ENCODE assay signal across 11 cellular contexts in the genomic region with DNA sequence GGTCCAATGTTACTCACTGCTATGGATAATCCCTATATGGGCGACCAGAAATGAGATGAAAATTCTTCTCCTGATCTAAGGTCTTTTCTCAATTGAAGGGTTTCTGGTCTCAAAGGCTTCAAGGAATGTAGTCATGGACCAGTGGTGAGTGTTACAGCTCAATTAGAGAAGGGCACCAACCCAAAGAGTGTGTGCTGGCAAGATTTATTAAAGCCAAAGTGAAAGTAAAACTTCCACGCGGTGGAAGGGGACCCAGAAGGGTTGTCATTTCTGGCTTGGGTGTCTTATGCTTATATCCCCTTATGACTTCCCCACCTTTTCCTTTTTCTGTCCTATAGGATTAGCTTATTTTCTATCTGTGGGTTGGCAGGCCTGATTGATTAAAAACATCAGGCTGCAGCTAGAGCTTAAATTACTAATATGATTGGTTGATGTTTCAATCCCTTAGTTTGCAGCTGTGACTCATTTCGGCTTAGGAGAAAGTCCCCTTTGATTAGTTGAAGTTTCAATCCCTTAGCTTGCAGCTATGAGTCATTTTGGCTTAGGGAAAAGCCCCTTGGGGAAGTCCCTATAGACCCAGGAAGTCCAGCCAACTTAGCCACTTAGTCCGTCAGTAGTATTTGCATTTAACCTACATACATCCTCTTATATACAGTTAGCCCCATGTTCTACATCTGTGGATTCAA.
DNase-seq lines count a peak whose midpoint lies in the region; ATAC-seq, FAIRE-seq and TF ChIP-seq lines count a peak whose summit lies in the region.
"Had no signal": no experiment of that assay in that cellular context is flagged by ENCODE, and none has a peak within 500 bp of the region (broad histone marks: within the 10 kb centered on the region; RNA-seq: fewer than 3 reads in every experiment).

No MANE protein-coding gene starts in this region.

- no TSS peak for BruUV-seq in HepG2 (replicated peaks; lab: Mats Ljungman, UMichigan)

- WGBS in HepG2 (ENCODE audit: low lambda C conversion rate): 21% methylated on average over 4 of the region's 5 CpGs
- no CpG with 5 or more reads among the region's 5 CpGs for WGBS in right lobe of liver (ENCODE audit: insufficient coverage, low coverage, low lambda C conversion rate, missing lambda C conversion rate)

- DNase-seq in HepG2 (ENCODE audit: low spot score) (peak; percentile 1), right lobe of liver (no peak), upper lobe of right lung (no peak), ascending aorta (ENCODE audit: low spot score in 2 of 2) (no peak), NCI-H2029 (lab: John Stamatoyannopoulos, UW) (no peak), HTR-8/SVneo (ENCODE audit: insufficient read length, low spot score) (no peak)
- DNase-seq: glutamatergic neuron, Kasumi-1 had no signal

- no peak overlapping the region for H2AFZ ChIP-seq in HepG2 (ENCODE audit: low read length)

- intact Hi-C loops in HepG2 (cut with micrococcal nuclease; ENCODE audit: unreplicated experiment) (no loop called here), right lobe of liver (cut with DNase I) (no loop called here), upper lobe of right lung (cut with DNase I) (no loop called here), ascending aorta (cut with DNase I) (no loop called here)

- no peak for ATAC-seq in HepG2
- ATAC-seq in right lobe of liver: no peak
- peak; percentile 55 for ATAC-seq in HG03460 (IDR thresholded peaks at IDR 0.05; ENCODE audit: unreplicated experiment)
- no peak for ATAC-seq in upper lobe of right lung

- CTCF ChIA-PET in HepG2 (lab: Yijun Ruan, JAX; ENCODE audit: low intra/inter-chr PET ratio, low total read pairs): no interaction called here

- no peak for TF ChIP-seq POLR2A in HepG2 (IDR thresholded peaks at IDR 0.05; ENCODE audit: insufficient read depth in 1 of 2, low read depth in 2 of 2, low read length in 2 of 2)
- no peak for TF ChIP-seq POLR2A in right lobe of liver (IDR thresholded peaks at IDR 0.05)

- H3K4me1 Mint-ChIP-seq in activated naive CD8-positive, alpha-beta T cell (ENCODE audit: low read depth): peaks cover 77% of the 10 kb centered on the region

- H4K20me1 ChIP-seq in HepG2 (ENCODE audit: insufficient read depth, low read length): no peaks in the 10 kb centered on the region

- TF ChIP-seq CTCF in HepG2 (CRISPR knock-in tag; IDR thresholded peaks at IDR 0.05) (no peak), right lobe of liver (IDR thresholded peaks at IDR 0.05) (no peak), upper lobe of right lung (IDR thresholded peaks at IDR 0.05) (no peak), ascending aorta (IDR thresholded peaks at IDR 0.05) (no peak)

- peak overlapping the region; percentile 71 for H3K4me3 Mint-ChIP-seq in activated naive CD8-positive, alpha-beta T cell

- in situ Hi-C loops in HepG2 (cut with HindIII; ENCODE audit: extremely low pct_ligation_motif_present, low pct_unique_long_range_greater_than_20kb): no loop called here

- no peak for TF ChIP-seq RAD21 in HepG2 (CRISPR knock-in tag; IDR thresholded peaks at IDR 0.05)

- H3K4me3 ChIP-seq in HepG2 (replicated peaks in 1 of 3; ENCODE audit: insufficient read depth in 1 of 3, low read depth in 2 of 3, low read length in 3 of 3) (peak overlapping the region in 1 of 3 experiments; percentile 40; a peak in 2 of 6 replicates), right lobe of liver (no peak overlapping the region), upper lobe of right lung (peak overlapping the region; percentile 33), ascending aorta (no peak overlapping the region)

- H3K9me3 ChIP-seq in HepG2 (ENCODE audit: low read length): no peaks in the 10 kb centered on the region
- no peaks in the 10 kb centered on the region for H3K9me3 ChIP-seq in right lobe of liver
- H3K9me3 ChIP-seq in upper lobe of right lung: no peaks in the 10 kb centered on the region
- H3K9me3 ChIP-seq in ascending aorta: no peaks in the 10 kb centered on the region

- H3K27me3 ChIP-seq in HepG2 (ENCODE audit: control insufficient read depth in 1 of 2, insufficient read depth in 2 of 2, low read length in 2 of 2) (no peaks in the 10 kb centered on the region), right lobe of liver (no peaks in the 10 kb centered on the region), upper lobe of right lung (no peaks in the 10 kb centered on the region), ascending aorta (no peaks in the 10 kb centered on the region)

- H3K27me3 Mint-ChIP-seq in activated naive CD8-positive, alpha-beta T cell: no peaks in the 10 kb centered on the region

- no peak overlapping the region for H3K9ac ChIP-seq in HepG2 (ENCODE audit: insufficient read depth, low read depth, low read length)

- H3K9me3 Mint-ChIP-seq in activated naive CD8-positive, alpha-beta T cell (ENCODE audit: low read depth): no peaks in the 10 kb centered on the region

- H3K27ac Mint-ChIP-seq in activated naive CD8-positive, alpha-beta T cell: peak overlapping the region; percentile 93

- H3K4me1 ChIP-seq in HepG2 (ENCODE audit: insufficient read depth, low read length) (no peaks in the 10 kb centered on the region), right lobe of liver (no peaks in the 10 kb centered on the region), upper lobe of right lung (no peaks in the 10 kb centered on the region), ascending aorta (no peaks in the 10 kb centered on the region)

- TF ChIP-seq EP300 in HepG2 (IDR thresholded peaks at IDR 0.05; ENCODE audit: low read depth in 2 of 2, low read length in 2 of 2): no peak
- TF ChIP-seq EP300 in HepG2 (CRISPR knock-in tag; IDR thresholded peaks at IDR 0.05; ENCODE audit: borderline replicate concordance): no peak

- POLR2A ChIA-PET in HepG2 (lab: Yijun Ruan, JAX): no interaction called here

- H3K36me3 ChIP-seq in HepG2 (replicated peaks in 1 of 2; ENCODE audit: control insufficient read depth in 1 of 2, insufficient read depth in 2 of 2, low read length in 2 of 2) (no peaks in the 10 kb centered on the region), right lobe of liver (no peaks in the 10 kb centered on the region), upper lobe of right lung (no peaks in the 10 kb centered on the region), ascending aorta (no peaks in the 10 kb centered on the region)

- H3K79me2 ChIP-seq in HepG2 (ENCODE audit: insufficient read depth, low read length): no peaks in the 10 kb centered on the region

- H3K27ac ChIP-seq in HepG2 (ENCODE audit: extremely low read length, insufficient read depth, low read length) (no peak overlapping the region), right lobe of liver (no peak overlapping the region), upper lobe of right lung (no peak overlapping the region), ascending aorta (no peak overlapping the region)

- H3K36me3 Mint-ChIP-seq in activated naive CD8-positive, alpha-beta T cell: peaks cover 2% of the 10 kb centered on the region

- FAIRE-seq in HepG2 (lab: Jason Lieb, UNC) (no peak), HTR-8/SVneo (lab: Jason Lieb, UNC) (no peak)
- FAIRE-seq: astrocyte had no signal

- peak overlapping the region; percentile 32; the same call in 1 of the 2 replicates for H3K4me2 ChIP-seq in HepG2 (ENCODE audit: low read depth, low read length)

TF ChIP-seq in HepG2, 621 proteins besides CTCF, POLR2A, EP300 and RAD21:
- no peak for TF ChIP-seq SP2 (CRISPR knock-in tag; IDR thresholded peaks at IDR 0.05)
- no peak for TF ChIP-seq AKAP8 (CRISPR knock-in tag; IDR thresholded peaks at IDR 0.05)
- no peak for TF ChIP-seq NFIB (CRISPR knock-in tag; IDR thresholded peaks at IDR 0.05; ENCODE audit: borderline replicate concordance)
- TF ChIP-seq ZNF558 (CRISPR knock-in tag; IDR thresholded peaks at IDR 0.05; ENCODE audit: borderline replicate concordance): no peak
- TF ChIP-seq ZNF841 (CRISPR knock-in tag; IDR thresholded peaks at IDR 0.05; ENCODE audit: borderline replicate concordance): no peak
- TF ChIP-seq DNMT1 (CRISPR knock-in tag; IDR thresholded peaks at IDR 0.05): no peak
- TF ChIP-seq SIN3B (IDR thresholded peaks at IDR 0.05; ENCODE audit: low read length): no peak
- TF ChIP-seq MAFF (IDR thresholded peaks at IDR 0.05; ENCODE audit: low read depth, low read length): no peak
- TF ChIP-seq GPBP1L1 (CRISPR knock-in tag; IDR thresholded peaks at IDR 0.05): no peak
- TF ChIP-seq MEF2D (CRISPR knock-in tag; IDR thresholded peaks at IDR 0.05): no peak
- no peak for TF ChIP-seq NR0B2 (CRISPR knock-in tag; IDR thresholded peaks at IDR 0.05)
- TF ChIP-seq TAF1 (CRISPR knock-in tag; IDR thresholded peaks at IDR 0.05): no peak
- TF ChIP-seq ZC3H4 (CRISPR knock-in tag; IDR thresholded peaks at IDR 0.05; ENCODE audit: borderline replicate concordance): no peak
- no peak for TF ChIP-seq KAT2B (IDR thresholded peaks at IDR 0.05; ENCODE audit: borderline replicate concordance, low read depth, low read length)
- no peak for TF ChIP-seq SIN3A (IDR thresholded peaks at IDR 0.05; ENCODE audit: borderline replicate concordance, low read depth, low read length)
- TF ChIP-seq FOXA3 (CRISPR knock-in tag; IDR thresholded peaks at IDR 0.05): no peak
- no peak for TF ChIP-seq ZNF761 (CRISPR knock-in tag; conservative IDR thresholded peaks at IDR 0.05)
- TF ChIP-seq RFXAP (CRISPR knock-in tag; IDR thresholded peaks at IDR 0.05; ENCODE audit: borderline replicate concordance): no peak
